In genomic region chr12:111812881-111813741, GRCh38 we compare ENCODE assay signal across 8 cellular contexts. TPM values are rescaled to one million over a fixed set of nuclear protein-coding genes. Genes with fewer than 3 reads are reported as not detected.
DNase-seq lines count a peak whose midpoint lies in the region; ATAC-seq lines count a peak whose summit lies in the region.

No MANE protein-coding gene starts in this region.

- no peak overlapping the region for H3K4me3 ChIP-seq in H7 (ENCODE audit: insufficient read depth, low read depth, low read length)

- intact Hi-C loops in left ventricle myocardium superior (cut with micrococcal nuclease): loop anchor here (10.0 kb wide), 1 partner anchor 58 kb away; no protein-coding TSS in a partner anchor

- no peaks in the 10 kb centered on the region for H3K27me3 ChIP-seq in H7 (ENCODE audit: control insufficient read depth, insufficient read depth, low read length)

- ATAC-seq in left ventricle myocardium superior (peak; percentile 93), GM19397 (IDR thresholded peaks at IDR 0.05; ENCODE audit: unreplicated experiment) (no peak)

- DNase-seq in CMK (ENCODE audit: low read depth) (peak; percentile 69), H7 (peak; percentile 83), NCI-H1930 (lab: John Stamatoyannopoulos, UW) (peak; percentile 71 to 72), T-helper 2 cell (peak in 4 of 5 experiments; percentile 30 to 78 (median 40)), amygdala (lab: John Stamatoyannopoulos, UW) (peak in 51 of 56 donors; percentile 8 to 83 (median 45)), left ventricle myocardium superior (peak; percentile 73), renal cortical epithelial cell (ENCODE audit: low read depth) (peak; percentile 79)

- no peaks in the 10 kb centered on the region; the same call in 1 of the 2 replicates for H3K36me3 ChIP-seq in H7 (replicated peaks; ENCODE audit: control insufficient read depth, insufficient read depth, low read length)

RNA-seq across cellular contexts. Expression of gene MAPKAPK5, which starts 28.9 kb away (rescaled TPM):
- 102 and 130 TPM in 2 replicates for total RNA-seq in H7 (2014; rRNA removed; shearing (Covaris generic))
- total RNA-seq in left ventricle myocardium superior (24.8 TPM), renal cortical epithelial cell (42.5 and 46.4 TPM in 2 replicates)

RNA-seq across cellular contexts. Expression of gene ALDH2, which starts 46.4 kb away (rescaled TPM):
- total RNA-seq in H7 (2014; rRNA removed; shearing (Covaris generic)): 47.9 and 55.9 TPM in 2 replicates
- total RNA-seq in left ventricle myocardium superior (410 TPM), renal cortical epithelial cell (18.7 and 23.4 TPM in 2 replicates)
